In the genomic region with DNA sequence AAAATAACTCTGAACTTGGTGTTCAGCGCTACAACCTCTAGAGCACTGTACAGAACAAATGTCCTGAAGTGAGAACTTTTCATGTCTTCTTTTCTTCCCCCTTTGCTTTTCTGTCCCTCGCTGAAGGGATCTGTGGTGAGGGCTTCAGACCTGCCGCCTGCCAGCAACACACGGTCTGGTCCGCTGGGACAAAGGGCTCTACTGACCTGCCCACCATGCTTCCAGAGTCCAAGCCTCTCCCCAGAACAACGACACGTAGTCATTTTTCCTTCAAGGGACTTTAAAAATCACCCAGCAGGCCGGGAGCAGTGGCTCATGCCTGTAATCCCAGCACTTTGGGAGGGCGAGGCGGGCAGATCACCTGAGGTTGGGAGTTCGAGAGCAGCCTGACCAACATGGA, we compare ENCODE assay signal across 1 cellular context.
TF ChIP-seq lines count a peak whose summit lies in the region.

No MANE protein-coding gene starts in this region.

TF ChIP-seq in H1, 55 proteins besides CTCF, POLR2A, EP300 and RAD21:
- TF ChIP-seq RXRA (IDR thresholded peaks at IDR 0.05; ENCODE audit: insufficient read depth, low read depth, low read length) = no peak
